In genomic region chr2:166802475-166802874, GRCh38 we compare ENCODE assay signal across 15 cellular contexts.
"Had no signal": no experiment of that assay in that cellular context is flagged by ENCODE, and none has a peak within 500 bp of the region (broad histone marks: within the 10 kb centered on the region; RNA-seq: fewer than 3 reads in every experiment).

No MANE protein-coding gene starts in this region.

- H3K27ac ChIP-seq: adrenal gland, hepatocyte, neutrophil, right atrium auricular region, skin epidermis, stomach, thoracic aorta, VCaP had no signal

- H3K9me3 ChIP-seq: adrenal gland, neutrophil, thoracic aorta had no signal

- H3K4me1 ChIP-seq: adrenal gland had no signal

- DNase-seq: activated CD4-positive, alpha-beta T cell treated with anti-CD3 and anti-CD28 coated beads for 4 hours; activated effector memory CD4-positive, alpha-beta T cell treated with Interleukin-2 at 50 U/mL for 16 hours; adrenal gland; caudate nucleus; cortex of kidney; effector CD8-positive, alpha-beta T cell; mesendoderm; posterior cingulate gyrus; stomach had no signal

- H3K4me3 ChIP-seq: adrenal gland, hepatocyte, right atrium auricular region, skin epidermis, stomach, thoracic aorta had no signal

- H3K36me3 ChIP-seq: adrenal gland, neutrophil, right atrium auricular region, stomach, thoracic aorta had no signal

- H3K27me3 ChIP-seq: adrenal gland, hepatocyte, neutrophil, right atrium auricular region, stomach had no signal
